ENCODE assay signal across 20 cellular contexts in genomic region chr3:134065836-134066538, GRCh38. TPM values are rescaled to one million over a fixed set of nuclear protein-coding genes. Genes with fewer than 3 reads are reported as not detected.
DNase-seq lines count a peak whose midpoint lies in the region; ATAC-seq and TF ChIP-seq lines count a peak whose summit lies in the region.
"Had no signal": no experiment of that assay in that cellular context is flagged by ENCODE, and none has a peak within 500 bp of the region (broad histone marks: within the 10 kb centered on the region; RNA-seq: fewer than 3 reads in every experiment).

No MANE protein-coding gene starts in this region.

- H3K36me3 Mint-ChIP-seq in natural killer cell = no peaks in the 10 kb centered on the region
- H3K36me3 Mint-ChIP-seq: activated naive CD8-positive, alpha-beta T cell treated with anti-CD3 and anti-CD28 coated beads for 36 hours; brain; naive thymus-derived CD8-positive, alpha-beta T cell had no signal

- H4K8ac ChIP-seq in neuronal stem cell (ENCODE audit: low read depth, low read length) = no peak overlapping the region

- no peak overlapping the region for H3K4ac ChIP-seq in neuronal stem cell (ENCODE audit: low read length)

- DNase-seq in left ventricle myocardium inferior (no peak), Right ventricle myocardium inferior (ENCODE audit: missing footprints) (no peak), esophagus squamous epithelium (lab: John Stamatoyannopoulos, UW) (no peak), neuronal stem cell (ENCODE audit: low spot score) (no peak), vagina (ENCODE audit: extremely low spot score in 2 of 2) (peak; percentile 74 to 84), natural killer cell (no peak)
- DNase-seq in stimulated activated CD4-positive, alpha-beta T cell treated with anti-CD3 and anti-CD28 coated beads, Interleukin-2, amount 100 ng/mL, for 48 hours = no peak
- DNase-seq: activated CD4-positive, alpha-beta memory T cell treated with anti-CD3 and anti-CD28 coated beads, Interleukin-2, amount 10 ng/mL, durations not matched to agents 7 days and 5 days; activated CD4-positive, CD25-positive, alpha-beta regulatory T cell; activated naive CD8-positive, alpha-beta T cell treated with anti-CD3 and anti-CD28 coated beads for 36 hours; C1 segment of cervical spinal cord; naive thymus-derived CD8-positive, alpha-beta T cell; NCI-H1417 treated with DMSO at 0.1 percent for 48 hours; NCI-H2107; NCI-H510A treated with DMSO at 0.1 percent for 48 hours; RPMI8226 had no signal

- H3K9me3 ChIP-seq in left ventricle myocardium inferior (replicated peaks) (no peaks in the 10 kb centered on the region), esophagus squamous epithelium (no peaks in the 10 kb centered on the region), neuronal stem cell (replicated peaks in 1 of 2; ENCODE audit: control insufficient read depth in 2 of 2, insufficient read depth in 1 of 2, low read depth in 1 of 2, low read length in 2 of 2) (no peaks in the 10 kb centered on the region), vagina (no peaks in the 10 kb centered on the region)

- H3K4me3 Mint-ChIP-seq in natural killer cell = no peak overlapping the region
- H3K4me3 Mint-ChIP-seq: activated CD4-positive, alpha-beta memory T cell treated with anti-CD3 and anti-CD28 coated beads, Interleukin-2, amount 10 ng/mL, durations not matched to agents 7 days and 5 days; activated naive CD8-positive, alpha-beta T cell treated with anti-CD3 and anti-CD28 coated beads for 36 hours; activated T-helper 1 cell treated with anti-CD3 and anti-CD28 coated beads, Interleukin-12 subunit alpha, Interleukin-12 subunit beta, Interleukin-2, Interleukin-4 antibody, amounts not matched to agents 30 ng/mL and 10 ng/mL and 1 ng/mL, durations not matched to agents 14 hours and 24 hours and 36 hours; brain; naive thymus-derived CD8-positive, alpha-beta T cell had no signal

- H3K27ac ChIP-seq in left ventricle myocardium inferior (replicated peaks) = peak overlapping the region; percentile 66
- peak overlapping the region in 3 of 4 donors; percentile 30 to 63 (median 60) for H3K27ac ChIP-seq in esophagus squamous epithelium
- H3K27ac ChIP-seq in neuronal stem cell (replicated peaks; ENCODE audit: low read length) = no peak overlapping the region
- no peak overlapping the region for H3K27ac ChIP-seq in vagina

- H3K4me2 ChIP-seq in neuronal stem cell (ENCODE audit: insufficient read depth, low read length, poor library complexity, severe bottlenecking) = no peak overlapping the region

- H3K27me3 ChIP-seq in left ventricle myocardium inferior (ENCODE audit: low read depth) (no peaks in the 10 kb centered on the region), esophagus squamous epithelium (no peaks in the 10 kb centered on the region), neuronal stem cell (ENCODE audit: control insufficient read depth in 3 of 3, insufficient read depth in 3 of 3, low read depth in 1 of 3, low read length in 3 of 3) (peaks cover 0 to 4% (median 0%) of the 10 kb centered on the region in 3 experiments), vagina (no peaks in the 10 kb centered on the region)

- no peak overlapping the region for H2BK5ac ChIP-seq in neuronal stem cell (ENCODE audit: low read length)

- 63 to 65% methylated on average over 7 to 9 of the region's 11 CpGs for WGBS in esophagus squamous epithelium, 2 donors
- WGBS in neuronal stem cell (ENCODE audit: extremely low coverage in 2 of 2, insufficient read length in 2 of 2, insufficient replicate concordance in 1 of 2), 2 donors = no CpG with 5 or more reads among the region's 11 CpGs

- H3K14ac ChIP-seq in neuronal stem cell (ENCODE audit: low read length) = peak overlapping the region; percentile 15

- H3K79me1 ChIP-seq in neuronal stem cell (ENCODE audit: low read depth, low read length) = no peaks in the 10 kb centered on the region

- peak overlapping the region; percentile 14 for H2BK15ac ChIP-seq in neuronal stem cell (ENCODE audit: low read length)

- H3K4me1 ChIP-seq in left ventricle myocardium inferior = peaks cover 26% of the 10 kb centered on the region
- H3K4me1 ChIP-seq in esophagus squamous epithelium = peaks cover 0 to 16% (median 0%) of the 10 kb centered on the region in 3 donors
- H3K4me1 ChIP-seq in neuronal stem cell (ENCODE audit: control insufficient read depth in 2 of 2, insufficient read depth in 1 of 2, low read depth in 1 of 2, low read length in 2 of 2) = peaks cover 5 to 19% of the 10 kb centered on the region in 2 donors
- peaks cover 4% of the 10 kb centered on the region for H3K4me1 ChIP-seq in vagina

- H3K27me3 Mint-ChIP-seq in natural killer cell (ENCODE audit: low read depth in 2 of 2) = no peaks in the 10 kb centered on the region
- H3K27me3 Mint-ChIP-seq: activated naive CD8-positive, alpha-beta T cell treated with anti-CD3 and anti-CD28 coated beads for 36 hours; brain had no signal

- H3K4me3 ChIP-seq in left ventricle myocardium inferior = no peak overlapping the region
- H3K4me3 ChIP-seq in esophagus squamous epithelium = no peak overlapping the region
- H3K4me3 ChIP-seq in neuronal stem cell (ENCODE audit: low read length in 2 of 2) = peak overlapping the region in 1 of 2 donors; percentile 22
- no peak overlapping the region for H3K4me3 ChIP-seq in vagina

- no peaks in the 10 kb centered on the region for H3K4me1 Mint-ChIP-seq in natural killer cell
- H3K4me1 Mint-ChIP-seq: activated CD4-positive, alpha-beta memory T cell treated with anti-CD3 and anti-CD28 coated beads, Interleukin-2, amount 10 ng/mL, durations not matched to agents 7 days and 5 days; activated naive CD8-positive, alpha-beta T cell treated with anti-CD3 and anti-CD28 coated beads for 36 hours had no signal

- H2BK12ac ChIP-seq in neuronal stem cell (ENCODE audit: low read length) = peak overlapping the region; percentile 18

- TF ChIP-seq CTCF in left ventricle myocardium inferior (IDR thresholded peaks at IDR 0.05; ENCODE audit: borderline replicate concordance) (no peak), esophagus squamous epithelium (IDR thresholded peaks at IDR 0.05) (no peak), vagina (IDR thresholded peaks at IDR 0.05) (no peak), natural killer cell (IDR thresholded peaks at IDR 0.05) (no peak)

- peak overlapping the region; percentile 67 for H2AK5ac ChIP-seq in neuronal stem cell (ENCODE audit: low read depth, low read length)

- TF ChIP-seq POLR2A in esophagus squamous epithelium (IDR thresholded peaks at IDR 0.05) (no peak), vagina (IDR thresholded peaks at IDR 0.05) (no peak)

- peak overlapping the region; percentile 81 for H3K18ac ChIP-seq in neuronal stem cell (ENCODE audit: low read length)

- ATAC-seq in Right ventricle myocardium inferior (no peak), natural killer cell (no peak), GM19463 (IDR thresholded peaks at IDR 0.05; ENCODE audit: unreplicated experiment) (no peak)
- ATAC-seq: naive thymus-derived CD8-positive, alpha-beta T cell; SK-N-SH treated with all-trans-retinoic acid at 6 μM for 48 hours had no signal

- no peak overlapping the region for H3K27ac Mint-ChIP-seq in natural killer cell
- H3K27ac Mint-ChIP-seq: activated CD4-positive, alpha-beta memory T cell treated with anti-CD3 and anti-CD28 coated beads, Interleukin-2, amount 10 ng/mL, durations not matched to agents 7 days and 5 days; activated naive CD8-positive, alpha-beta T cell treated with anti-CD3 and anti-CD28 coated beads for 36 hours; activated T-helper 1 cell treated with anti-CD3 and anti-CD28 coated beads, Interleukin-12 subunit alpha, Interleukin-12 subunit beta, Interleukin-2, Interleukin-4 antibody, amounts not matched to agents 30 ng/mL and 10 ng/mL and 1 ng/mL, durations not matched to agents 14 hours and 24 hours and 36 hours; brain had no signal

- H2BK120ac ChIP-seq in neuronal stem cell (ENCODE audit: low read depth, low read length) = no peak overlapping the region

- intact Hi-C loops in left ventricle myocardium inferior (cut with micrococcal nuclease) = no loop called here
- intact Hi-C loops in Right ventricle myocardium inferior (cut with DNase I) = no loop called here
- intact Hi-C loops in esophagus squamous epithelium (cut with DNase I) = no loop called here
- intact Hi-C loops in vagina (cut with DNase I) = no loop called here
- intact Hi-C loops in natural killer cell (cut with micrococcal nuclease) = no loop called here

- no peak overlapping the region for H3K9ac ChIP-seq in neuronal stem cell (ENCODE audit: low read depth, low read length, poor library complexity)

- no peaks in the 10 kb centered on the region for H3K9me3 Mint-ChIP-seq in natural killer cell
- H3K9me3 Mint-ChIP-seq: activated CD4-positive, alpha-beta memory T cell treated with anti-CD3 and anti-CD28 coated beads, Interleukin-2, amount 10 ng/mL, durations not matched to agents 7 days and 5 days; activated naive CD8-positive, alpha-beta T cell treated with anti-CD3 and anti-CD28 coated beads for 36 hours; activated T-helper 1 cell treated with anti-CD3 and anti-CD28 coated beads, Interleukin-12 subunit alpha, Interleukin-12 subunit beta, Interleukin-2, Interleukin-4 antibody, amounts not matched to agents 30 ng/mL and 10 ng/mL and 1 ng/mL, durations not matched to agents 14 hours and 24 hours and 36 hours had no signal

- peak overlapping the region; percentile 7 for H3K23ac ChIP-seq in neuronal stem cell (ENCODE audit: low read depth, low read length, poor library complexity)

- no peak overlapping the region for H4K91ac ChIP-seq in neuronal stem cell (ENCODE audit: low read depth, low read length, poor library complexity)

- no peak overlapping the region for H2AFZ ChIP-seq in neuronal stem cell (ENCODE audit: low read length)

- H3K36me3 ChIP-seq in left ventricle myocardium inferior (no peaks in the 10 kb centered on the region), esophagus squamous epithelium (no peaks in the 10 kb centered on the region), neuronal stem cell (replicated peaks in 1 of 2; ENCODE audit: control insufficient read depth in 2 of 2, insufficient read depth in 2 of 2, low read length in 2 of 2) (no peaks in the 10 kb centered on the region), vagina (no peaks in the 10 kb centered on the region)

RNA-seq across cellular contexts. Expression of gene SLCO2A1, which starts 36.3 kb away (rescaled TPM):
- total RNA-seq in left ventricle myocardium inferior (18.0 TPM), Right ventricle myocardium inferior (7.8 TPM), esophagus squamous epithelium (10 to 100 TPM in 1 of 4 donors, 1 to 10 TPM in 3; 3.3 to 18.9 (median 6.0) TPM), vagina (40.3 TPM), natural killer cell (not detected)
- 0.60 TPM for polyA plus RNA-seq in neuronal stem cell (2013, experiment 1 of 2)
- polyA plus RNA-seq in neuronal stem cell (2013, experiment 2 of 2) = 0.82 TPM
- total RNA-seq: activated CD4-positive, alpha-beta memory T cell treated with anti-CD3 and anti-CD28 coated beads, Interleukin-2, amount 10 ng/mL, durations not matched to agents 7 days and 5 days; activated T-helper 1 cell treated with anti-CD3 and anti-CD28 coated beads, Interleukin-12 subunit alpha, Interleukin-12 subunit beta, Interleukin-2, Interleukin-4 antibody, amounts not matched to agents 30 ng/mL and 10 ng/mL and 1 ng/mL, durations not matched to agents 14 hours and 24 hours and 36 hours; naive thymus-derived CD8-positive, alpha-beta T cell had no signal
- polyA plus RNA-seq: naive thymus-derived CD8-positive, alpha-beta T cell had no signal

Comparison
In these comparisons a context has a peak if more than half of its experiments do, and no peak if none do; other contexts are left out.
1. DNase-seq: peak in vagina (2 of 2); none in left ventricle myocardium inferior (single experiment), Right ventricle myocardium inferior (single experiment), esophagus squamous epithelium (single experiment), neuronal stem cell (single experiment), natural killer cell (single experiment) and stimulated activated CD4-positive, alpha-beta T cell treated with anti-CD3 and anti-CD28 coated beads, Interleukin-2, amount 100 ng/mL, for 48 hours (0 of 2).
2. H3K27ac ChIP-seq: peak in left ventricle myocardium inferior (single experiment) and esophagus squamous epithelium (3 of 4); none in neuronal stem cell (single experiment) and vagina (single experiment).